15 cellular contexts compared by ENCODE assay signal in genomic region chr7:43642897-43643630, GRCh38.
DNase-seq lines count a peak whose midpoint lies in the region; ATAC-seq and TF ChIP-seq lines count a peak whose summit lies in the region.
"Had no signal": no experiment of that assay in that cellular context is flagged by ENCODE, and none has a peak within 500 bp of the region (broad histone marks: within the 10 kb centered on the region; RNA-seq: fewer than 3 reads in every experiment).

No MANE protein-coding gene starts in this region.

- H3K36me3 Mint-ChIP-seq in T-helper 1 cell treated with Interleukin-12 subunit alpha and Interleukin-12 subunit beta and Interleukin-4 antibody, amounts not matched to agents 30 μg/mL and 1 μg/mL, for 36 hours (ENCODE audit: low read depth) = peaks cover 65% of the 10 kb centered on the region
- H3K36me3 Mint-ChIP-seq in activated naive CD8-positive, alpha-beta T cell treated with anti-CD3 and anti-CD28 coated beads for 36 hours = peaks cover 71% of the 10 kb centered on the region
- peaks cover 63% of the 10 kb centered on the region for H3K36me3 Mint-ChIP-seq in nephron progenitor cell (ENCODE audit: low read depth)

- peak overlapping the region; percentile 8; the same call in 1 of the 2 replicates for H4K91ac ChIP-seq in IMR-90 (ENCODE audit: insufficient read depth, low read depth, low read length)

- no peak overlapping the region for H3K27ac ChIP-seq in IMR-90 (ENCODE audit: insufficient read depth, low read length)
- H3K27ac ChIP-seq: 22Rv1, WERI-Rb-1 had no signal

- no peak overlapping the region for H2BK120ac ChIP-seq in IMR-90 (ENCODE audit: low read depth, low read length)

- H4K20me1 ChIP-seq in IMR-90 (ENCODE audit: insufficient read depth, low read length) = no peaks in the 10 kb centered on the region

- H3K4me1 ChIP-seq in IMR-90 (ENCODE audit: control insufficient read depth, insufficient read depth, low read length) = peaks cover 32% of the 10 kb centered on the region

- H2BK15ac ChIP-seq in IMR-90 (ENCODE audit: low read depth, low read length) = peak overlapping the region; percentile 10; the same call in 1 of the 3 replicates

- H3K18ac ChIP-seq in IMR-90 (ENCODE audit: low read depth, low read length) = no peak overlapping the region

- H2AK9ac ChIP-seq in IMR-90 (replicated peaks; ENCODE audit: low read depth, low read length, poor library complexity) = peak overlapping the region; percentile 48

- peak overlapping the region; percentile 74; the same call in 1 of the 2 replicates for H2AK5ac ChIP-seq in IMR-90 (ENCODE audit: low read depth, low read length)

- 97% methylated on average over 6 of the region's 13 CpGs; no CpG with 5 or more reads in 1 of the 2 experiments for WGBS in IMR-90 (ENCODE audit: extremely low coverage in 2 of 2, insufficient read length in 1 of 2), 2 experiments

- TF ChIP-seq RAD21 in IMR-90 (IDR thresholded peaks at IDR 0.05; ENCODE audit: low read length) = no peak

- peaks cover 19 to 73% of the 10 kb centered on the region in 2 experiments for H3K79me1 ChIP-seq in IMR-90 (ENCODE audit: low read depth in 1 of 2, low read length in 2 of 2)

- H3K56ac ChIP-seq in IMR-90 (ENCODE audit: extremely low read depth, insufficient read depth, low read length) = no peak overlapping the region

- H2BK20ac ChIP-seq in IMR-90 (ENCODE audit: low read depth, low read length) = no peak overlapping the region

- H4K8ac ChIP-seq in IMR-90 (ENCODE audit: low read depth in 2 of 2, low read length in 2 of 2) = peak overlapping the region in 1 of 2 experiments; percentile 28; a peak in 1 of 4 replicates

- peak overlapping the region; percentile 23 for H2BK5ac ChIP-seq in IMR-90 (ENCODE audit: low read depth, low read length, poor library complexity, severe bottlenecking)

- no peak for TF ChIP-seq POLR2A in IMR-90 (IDR thresholded peaks at IDR 0.05; ENCODE audit: low read depth, low read length)

- peak overlapping the region; percentile 4 for H3K4ac ChIP-seq in IMR-90 (ENCODE audit: low read depth, low read length)

- H3K9me3 ChIP-seq in IMR-90 (ENCODE audit: control insufficient read depth, insufficient read depth, low read length) = no peaks in the 10 kb centered on the region

- H3K4me3 ChIP-seq in IMR-90 (ENCODE audit: insufficient read depth, low read depth, low read length) = no peak overlapping the region

- no peak for DNase-seq in T-helper 1 cell
- no peak for DNase-seq in IMR-90
- DNase-seq in activated naive CD8-positive, alpha-beta T cell treated with anti-CD3 and anti-CD28 coated beads for 36 hours = no peak
- DNase-seq in nephron progenitor cell = no peak
- DNase-seq in amniotic stem cell (lab: John Stamatoyannopoulos, UW) = no peak
- no peak for DNase-seq in NK-92 treated with Interleukin-12 subunit alpha and Interleukin-12 subunit beta, amount 100 ng/mL, for 24 hours (lab: John Stamatoyannopoulos, UW)
- DNase-seq: effector CD8-positive, alpha-beta T cell; foreskin fibroblast; NCI-H187 treated with DMSO at 0.1 percent for 48 hours; NCI-H774; SIG-M5; WERI-Rb-1 had no signal

- TF ChIP-seq CTCF in IMR-90 (conservative IDR thresholded peaks at IDR 0.05; ENCODE audit: low read depth, low read length) (no peak), nephron progenitor cell (IDR thresholded peaks at IDR 0.05) (no peak)

- H2AFZ ChIP-seq in IMR-90 (replicated peaks; ENCODE audit: low read length, poor library complexity) = no peak overlapping the region

- intact Hi-C loops in IMR-90 (cut with micrococcal nuclease) = no loop called here

- no peaks in the 10 kb centered on the region for H3K27me3 Mint-ChIP-seq in T-helper 1 cell treated with Interleukin-12 subunit alpha and Interleukin-12 subunit beta and Interleukin-4 antibody, amounts not matched to agents 30 μg/mL and 1 μg/mL, for 36 hours (ENCODE audit: low read depth)
- no peaks in the 10 kb centered on the region for H3K27me3 Mint-ChIP-seq in activated naive CD8-positive, alpha-beta T cell treated with anti-CD3 and anti-CD28 coated beads for 36 hours
- peaks cover 3% of the 10 kb centered on the region for H3K27me3 Mint-ChIP-seq in nephron progenitor cell (ENCODE audit: low read depth, poor library complexity)

- H3K9me3 Mint-ChIP-seq in T-helper 1 cell treated with Interleukin-12 subunit alpha and Interleukin-12 subunit beta and Interleukin-4 antibody, amounts not matched to agents 30 μg/mL and 1 μg/mL, for 36 hours = no peaks in the 10 kb centered on the region
- no peaks in the 10 kb centered on the region for H3K9me3 Mint-ChIP-seq in activated naive CD8-positive, alpha-beta T cell treated with anti-CD3 and anti-CD28 coated beads for 36 hours
- H3K9me3 Mint-ChIP-seq in nephron progenitor cell = no peaks in the 10 kb centered on the region

- H3K14ac ChIP-seq in IMR-90 (replicated peaks; ENCODE audit: low read depth, low read length) = 0 out of 2 replicates have a peak overlapping the region, but pooled peaks have one; percentile 3

- H3K9me1 ChIP-seq in IMR-90 (ENCODE audit: insufficient read depth, low read length) = peaks cover 23% of the 10 kb centered on the region

- no peak overlapping the region for H3K4me3 Mint-ChIP-seq in T-helper 1 cell treated with Interleukin-12 subunit alpha and Interleukin-12 subunit beta and Interleukin-4 antibody, amounts not matched to agents 30 μg/mL and 1 μg/mL, for 36 hours
- H3K4me3 Mint-ChIP-seq in activated naive CD8-positive, alpha-beta T cell treated with anti-CD3 and anti-CD28 coated beads for 36 hours = peak overlapping the region; percentile 35
- no peak overlapping the region for H3K4me3 Mint-ChIP-seq in nephron progenitor cell

- CTCF ChIA-PET in IMR-90 (lab: Yijun Ruan, JAX) = interaction anchor here (0.6 to 0.9 kb wide), 2 partner anchors 61 to 1313 kb away, joined by 4 to 7 read pairs; partner anchors contain the start of gene STK17A

- no peak overlapping the region for H3K4me2 ChIP-seq in IMR-90 (ENCODE audit: low read depth, low read length)

- POLR2A ChIA-PET in IMR-90 (lab: Charles Lee; ENCODE audit: unreplicated experiment) = no interaction called here

- no TSS peak for BruUV-seq in IMR-90 (replicated peaks; lab: Mats Ljungman, UMichigan)

- peak overlapping the region; percentile 50 for H3K27ac Mint-ChIP-seq in T-helper 1 cell treated with Interleukin-12 subunit alpha and Interleukin-12 subunit beta and Interleukin-4 antibody, amounts not matched to agents 30 μg/mL and 1 μg/mL, for 36 hours
- H3K27ac Mint-ChIP-seq in activated naive CD8-positive, alpha-beta T cell treated with anti-CD3 and anti-CD28 coated beads for 36 hours = peak overlapping the region; percentile 81
- peak overlapping the region; percentile 17 for H3K27ac Mint-ChIP-seq in nephron progenitor cell

- dilution Hi-C loops in IMR-90 (cut with HindIII; ENCODE audit: low sequenced_read_pairs, unreplicated experiment) = no loop called here

- peaks cover 20% of the 10 kb centered on the region for H3K36me3 ChIP-seq in IMR-90 (ENCODE audit: control insufficient read depth, insufficient read depth, low read length)

- no peak overlapping the region for H3K9ac ChIP-seq in IMR-90 (ENCODE audit: low read depth, low read length)

- in situ Hi-C loops in IMR-90 (cut with MboI; ENCODE audit: low sequenced_read_pairs) = no loop called here

- peaks cover 66% of the 10 kb centered on the region for H3K4me1 Mint-ChIP-seq in T-helper 1 cell treated with Interleukin-12 subunit alpha and Interleukin-12 subunit beta and Interleukin-4 antibody, amounts not matched to agents 30 μg/mL and 1 μg/mL, for 36 hours (ENCODE audit: low read depth)
- peaks cover 91% of the 10 kb centered on the region for H3K4me1 Mint-ChIP-seq in activated naive CD8-positive, alpha-beta T cell treated with anti-CD3 and anti-CD28 coated beads for 36 hours
- H3K4me1 Mint-ChIP-seq in nephron progenitor cell = no peaks in the 10 kb centered on the region

- H3K27me3 ChIP-seq in IMR-90 (ENCODE audit: control insufficient read depth, insufficient read depth, low read length) = no peaks in the 10 kb centered on the region

- no peak overlapping the region for H3K23ac ChIP-seq in IMR-90 (ENCODE audit: low read depth, low read length)

- no peak overlapping the region for H4K5ac ChIP-seq in IMR-90 (ENCODE audit: low read depth, low read length)

- ATAC-seq in IMR-90 (ENCODE audit: low read depth) = no peak
- no peak for ATAC-seq in HG03095 (IDR thresholded peaks at IDR 0.05; ENCODE audit: unreplicated experiment)

TF ChIP-seq in IMR-90, 13 proteins besides CTCF, POLR2A, EP300 and RAD21:
- no peak for TF ChIP-seq MXI1 (IDR thresholded peaks at IDR 0.05; ENCODE audit: borderline replicate concordance, low read depth, low read length)
- TF ChIP-seq NFE2L2 (IDR thresholded peaks at IDR 0.05; ENCODE audit: low read depth, low read length) = no peak
- no peak for TF ChIP-seq FOS (IDR thresholded peaks at IDR 0.05; ENCODE audit: low read depth, low read length)
- TF ChIP-seq RCOR1 (IDR thresholded peaks at IDR 0.05; ENCODE audit: insufficient replicate concordance, low read length) = no peak
- TF ChIP-seq CEBPB (IDR thresholded peaks at IDR 0.05; ENCODE audit: low read depth, low read length) = no peak
- no peak for TF ChIP-seq MAFK (IDR thresholded peaks at IDR 0.05; ENCODE audit: low read depth, low read length)
- TF ChIP-seq SMC3 (IDR thresholded peaks at IDR 0.05; ENCODE audit: low read depth, low read length) = no peak
- no peak for TF ChIP-seq BHLHE40 (IDR thresholded peaks at IDR 0.05; ENCODE audit: low read depth, low read length)
- no peak for TF ChIP-seq CHD1 (IDR thresholded peaks at IDR 0.05; ENCODE audit: low read depth, low read length)
- TF ChIP-seq MAZ (IDR thresholded peaks at IDR 0.05; ENCODE audit: borderline replicate concordance, low read depth, low read length) = no peak
- TF ChIP-seq RFX5 (IDR thresholded peaks at IDR 0.05; ENCODE audit: low read depth, low read length) = no peak
- TF ChIP-seq, protein P1, sequence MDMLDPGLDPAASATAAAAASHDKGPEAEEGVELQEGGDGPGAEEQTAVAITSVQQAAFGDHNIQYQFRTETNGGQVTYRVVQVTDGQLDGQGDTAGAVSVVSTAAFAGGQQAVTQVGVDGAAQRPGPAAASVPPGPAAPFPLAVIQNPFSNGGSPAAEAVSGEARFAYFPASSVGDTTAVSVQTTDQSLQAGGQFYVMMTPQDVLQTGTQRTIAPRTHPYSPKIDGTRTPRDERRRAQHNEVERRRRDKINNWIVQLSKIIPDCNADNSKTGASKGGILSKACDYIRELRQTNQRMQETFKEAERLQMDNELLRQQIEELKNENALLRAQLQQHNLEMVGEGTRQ (IDR thresholded peaks at IDR 0.05; ENCODE audit: low read depth, low read length) = no peak
TF ChIP-seq in IMR-90: peak in this region for 0.

Comparison
In these comparisons a context has a peak if more than half of its experiments do, and no peak if none do; other contexts are left out.
1. H3K27ac Mint-ChIP-seq: peak in every context shown above with its lines; median percentile 81 in activated naive CD8-positive, alpha-beta T cell treated with anti-CD3 and anti-CD28 coated beads for 36 hours; 50 in T-helper 1 cell treated with Interleukin-12 subunit alpha and Interleukin-12 subunit beta and Interleukin-4 antibody, amounts not matched to agents 30 μg/mL and 1 μg/mL, for 36 hours; 17 in nephron progenitor cell.